Comparison of ENCODE assay signal across 16 cellular contexts in genomic region chr20:2421247-2421646, GRCh38. TPM values are rescaled to one million over a fixed set of nuclear protein-coding genes. Genes with fewer than 3 reads are reported as not detected.
A peak's percentile ranks its signal among the peaks of the same experiment; 100 is the strongest.
DNase-seq lines count a peak whose midpoint lies in the region; TF ChIP-seq lines count a peak whose summit lies in the region.
"Had no signal": no experiment of that assay in that cellular context is flagged by ENCODE, and none has a peak within 500 bp of the region (broad histone marks: within the 10 kb centered on the region; RNA-seq: fewer than 3 reads in every experiment).

No MANE protein-coding gene starts in this region.

- DNase-seq in NCI-H524 (lab: John Stamatoyannopoulos, UW) (peak; percentile 11 to 24), NCI-H524 treated with DMSO at 0.1 percent for 48 hours (lab: John Stamatoyannopoulos, UW) (no peak), NCI-H2227 treated with DMSO at 0.1 percent for 48 hours (lab: John Stamatoyannopoulos, UW) (peak; percentile 5), dermis blood vessel endothelial cell (peak; percentile 13), retinal pigment epithelial cell (ENCODE audit: low read depth) (no peak), NCI-H1048 (lab: John Stamatoyannopoulos, UW) (no peak), UCSD-AML1 (lab: John Stamatoyannopoulos, UW; ENCODE audit: unreplicated experiment) (no peak)
- no peak for DNase-seq in stimulated activated naive CD4-positive, alpha-beta T cell (lab: John Stamatoyannopoulos, UW)
- DNase-seq: activated T-cell treated with anti-CD3 and anti-CD28 coated beads for 4 hours; naive thymus-derived CD4-positive, alpha-beta T cell; NCI-H187 treated with DMSO at 0.1 percent for 48 hours; SHP77 treated with DMSO at 0.1 percent for 48 hours; stimulated activated CD4-positive, alpha-beta T cell treated with anti-CD3 and anti-CD28 coated beads, Interleukin-12 subunit alpha, Interleukin-12 subunit beta, amount 100 ng/mL, for 4 hours; upper lobe of right lung had no signal

- peak; percentile 29 for TF ChIP-seq CTCF in retinal pigment epithelial cell (conservative IDR thresholded peaks at IDR 0.05; ENCODE audit: low read depth, low read length)

- H3K4me3 ChIP-seq in retinal pigment epithelial cell (ENCODE audit: low read length), result no peak overlapping the region
- H3K4me3 ChIP-seq: upper lobe of right lung had no signal

RNA-seq across cellular contexts. Expression of gene TGM6, which starts 40.5 kb away (rescaled TPM):
- total RNA-seq in dermis blood vessel endothelial cell, result not detected in 2 replicates
- total RNA-seq: B cell; HT1080; naive thymus-derived CD4-positive, alpha-beta T cell; upper lobe of right lung had no signal

RNA-seq across cellular contexts. Expression of gene SNRPB, which starts 49.3 kb away (rescaled TPM):
- 260 and 270 TPM in 2 replicates for total RNA-seq in dermis blood vessel endothelial cell

Comparison
In these comparisons a context has a peak if more than half of its experiments do, and no peak if none do; other contexts are left out.
1. DNase-seq: peak in NCI-H524 (2 of 2), NCI-H2227 treated with DMSO at 0.1 percent for 48 hours (single experiment) and dermis blood vessel endothelial cell (single experiment); none in NCI-H524 treated with DMSO at 0.1 percent for 48 hours (single experiment), retinal pigment epithelial cell (single experiment), NCI-H1048 (single experiment), stimulated activated naive CD4-positive, alpha-beta T cell (0 of 6) and UCSD-AML1 (single experiment).